In genomic region chr20:53578492-53579222, GRCh38 we compare ENCODE assay signal across 8 cellular contexts. TPM values are rescaled to one million over a fixed set of nuclear protein-coding genes. Genes with fewer than 3 reads are reported as not detected.
A peak's percentile ranks its signal among the peaks of the same experiment; 100 is the strongest.
DNase-seq lines count a peak whose midpoint lies in the region; ATAC-seq and TF ChIP-seq lines count a peak whose summit lies in the region.

No MANE protein-coding gene starts in this region.

- H3K4me3 ChIP-seq in KMS-11 (IDR thresholded peaks at IDR 0.05; ENCODE audit: insufficient read depth, low read depth, low read length): no peak overlapping the region
- peak overlapping the region; percentile 45 for H3K4me3 ChIP-seq in OCI-LY1 (ENCODE audit: low read depth, low read length, poor library complexity, severe bottlenecking)
- peak overlapping the region; percentile 36 for H3K4me3 ChIP-seq in fibroblast of the aortic adventitia (ENCODE audit: low read depth, low read length)
- H3K4me3 ChIP-seq in aorta (ENCODE audit: low read length in 2 of 2): no peak overlapping the region

- H3K9me3 ChIP-seq in OCI-LY1 (ENCODE audit: low read length) (no peaks in the 10 kb centered on the region), aorta (ENCODE audit: control insufficient read depth, low read length) (no peaks in the 10 kb centered on the region)

- peaks cover 85% of the 10 kb centered on the region for H3K4me1 Mint-ChIP-seq in activated T-helper 1 cell treated with anti-CD3 and anti-CD28 coated beads, Interleukin-12 subunit alpha, Interleukin-12 subunit beta, Interleukin-2, Interleukin-4 antibody, amounts not matched to agents 30 ng/mL and 10 ng/mL and 1 ng/mL, durations not matched to agents 14 hours and 24 hours and 36 hours (ENCODE audit: low read depth)
- H3K4me1 Mint-ChIP-seq in neural crest cell: peaks cover 40% of the 10 kb centered on the region

- 11 to 18% methylated on average over 10 of the region's 10 CpGs for WGBS in aorta, 2 donors

- H3K9ac ChIP-seq in KMS-11 (peak overlapping the region; percentile 90), OCI-LY1 (ENCODE audit: low read length) (peak overlapping the region; percentile 30; the same call in 1 of the 2 replicates)

- no peaks in the 10 kb centered on the region for H3K27me3 Mint-ChIP-seq in activated T-helper 1 cell treated with anti-CD3 and anti-CD28 coated beads, Interleukin-12 subunit alpha, Interleukin-12 subunit beta, Interleukin-2, Interleukin-4 antibody, amounts not matched to agents 30 ng/mL and 10 ng/mL and 1 ng/mL, durations not matched to agents 14 hours and 24 hours and 36 hours (ENCODE audit: insufficient read depth)
- no peaks in the 10 kb centered on the region for H3K27me3 Mint-ChIP-seq in neural crest cell (ENCODE audit: low read depth)

- H3K4me3 Mint-ChIP-seq in activated T-helper 1 cell treated with anti-CD3 and anti-CD28 coated beads, Interleukin-12 subunit alpha, Interleukin-12 subunit beta, Interleukin-2, Interleukin-4 antibody, amounts not matched to agents 30 ng/mL and 10 ng/mL and 1 ng/mL, durations not matched to agents 14 hours and 24 hours and 36 hours: peak overlapping the region; percentile 83
- peak overlapping the region; percentile 25 for H3K4me3 Mint-ChIP-seq in neural crest cell

- H3K27ac Mint-ChIP-seq in activated T-helper 1 cell treated with anti-CD3 and anti-CD28 coated beads, Interleukin-12 subunit alpha, Interleukin-12 subunit beta, Interleukin-2, Interleukin-4 antibody, amounts not matched to agents 30 ng/mL and 10 ng/mL and 1 ng/mL, durations not matched to agents 14 hours and 24 hours and 36 hours: peak overlapping the region; percentile 88
- H3K27ac Mint-ChIP-seq in neural crest cell (ENCODE audit: unreplicated experiment): no peak overlapping the region

- peak; percentile 88 for DNase-seq in Ammon's horn (ENCODE audit: low spot score)
- peak; percentile 62 for DNase-seq in activated T-helper 1 cell treated with anti-CD3 and anti-CD28 coated beads, Interleukin-12 subunit alpha, Interleukin-12 subunit beta, Interleukin-2, Interleukin-4 antibody, amounts not matched to agents 30 ng/mL and 10 ng/mL and 1 ng/mL, durations not matched to agents 14 hours and 24 hours and 36 hours (ENCODE audit: low spot score)
- DNase-seq in fibroblast of the aortic adventitia (ENCODE audit: low read depth): peak; percentile 97
- peak; percentile 72 for DNase-seq in neural crest cell (ENCODE audit: low read depth, low spot score)
- no peak for DNase-seq in aorta

- H3K36me3 ChIP-seq in KMS-11 (ENCODE audit: insufficient read depth) (peaks cover 72% of the 10 kb centered on the region; the same call in 1 of the 2 replicates), OCI-LY1 (ENCODE audit: insufficient read depth, low read length) (peaks cover 93% of the 10 kb centered on the region), aorta (ENCODE audit: control insufficient read depth in 1 of 2, insufficient read depth in 2 of 2, low read length in 1 of 2) (peaks cover 5 to 6% of the 10 kb centered on the region in 2 donors)

- no peaks in the 10 kb centered on the region for H3F3A ChIP-seq in OCI-LY1 (ENCODE audit: insufficient read depth, low read length)

- peaks cover 71% of the 10 kb centered on the region for H3K36me3 Mint-ChIP-seq in activated T-helper 1 cell treated with anti-CD3 and anti-CD28 coated beads, Interleukin-12 subunit alpha, Interleukin-12 subunit beta, Interleukin-2, Interleukin-4 antibody, amounts not matched to agents 30 ng/mL and 10 ng/mL and 1 ng/mL, durations not matched to agents 14 hours and 24 hours and 36 hours (ENCODE audit: low read depth)
- H3K36me3 Mint-ChIP-seq in neural crest cell (ENCODE audit: low read depth): peaks cover 32% of the 10 kb centered on the region

- peak overlapping the region; percentile 98 for H3K4me2 ChIP-seq in KMS-11
- H3K4me2 ChIP-seq in OCI-LY1 (ENCODE audit: low read length): peak overlapping the region; percentile 77

- peak; percentile 38 for ATAC-seq in GM18868 (IDR thresholded peaks at IDR 0.05; ENCODE audit: unreplicated experiment)
- peak; percentile 81 for ATAC-seq in aorta (ENCODE audit: low FRiP score)

- peaks cover 100% of the 10 kb centered on the region for H3K79me2 ChIP-seq in KMS-11 (ENCODE audit: insufficient read depth, low read depth)
- peaks cover 100% of the 10 kb centered on the region for H3K79me2 ChIP-seq in OCI-LY1 (ENCODE audit: insufficient read depth, low read length)

- H4K20me1 ChIP-seq in KMS-11 (ENCODE audit: insufficient read depth) (peaks cover 69% of the 10 kb centered on the region), OCI-LY1 (ENCODE audit: insufficient read depth, low read length) (no peaks in the 10 kb centered on the region; the same call in 1 of the 2 replicates)

- no peak overlapping the region for H2AFZ ChIP-seq in KMS-11 (ENCODE audit: low read depth)
- no peak overlapping the region for H2AFZ ChIP-seq in OCI-LY1 (ENCODE audit: low read length)

- intact Hi-C loops in activated T-helper 1 cell treated with anti-CD3 and anti-CD28 coated beads, Interleukin-12 subunit alpha, Interleukin-12 subunit beta, Interleukin-2, Interleukin-4 antibody, amounts not matched to agents 30 ng/mL and 10 ng/mL and 1 ng/mL, durations not matched to agents 14 hours and 24 hours and 36 hours (cut with micrococcal nuclease): loop anchor here (1.0 to 5.0 kb wide), 10 partner anchors 16 to 619 kb away; no protein-coding TSS in a partner anchor
- intact Hi-C loops in aorta (cut with DNase I): loop anchor here (2.0 to 10.0 kb wide), 9 partner anchors 196 to 626 kb away; partner anchors contain the start of gene PFDN4 (in 1 of the 2)

- H3K27me3 ChIP-seq in KMS-11 (ENCODE audit: insufficient read depth, low read depth) (no peaks in the 10 kb centered on the region), OCI-LY1 (ENCODE audit: insufficient read depth, low read length) (no peaks in the 10 kb centered on the region), aorta (ENCODE audit: control insufficient read depth in 1 of 2, insufficient read depth in 2 of 2, low read length in 1 of 2) (no peaks in the 10 kb centered on the region)

- H3K9me2 ChIP-seq in OCI-LY1 (ENCODE audit: low read depth, low read length): no peaks in the 10 kb centered on the region

- H3K9me3 Mint-ChIP-seq in activated T-helper 1 cell treated with anti-CD3 and anti-CD28 coated beads, Interleukin-12 subunit alpha, Interleukin-12 subunit beta, Interleukin-2, Interleukin-4 antibody, amounts not matched to agents 30 ng/mL and 10 ng/mL and 1 ng/mL, durations not matched to agents 14 hours and 24 hours and 36 hours: no peaks in the 10 kb centered on the region
- H3K9me3 Mint-ChIP-seq in neural crest cell: no peaks in the 10 kb centered on the region

- TF ChIP-seq CTCF in KMS-11 (conservative IDR thresholded peaks at IDR 0.05; ENCODE audit: low read depth, low read length): peak; percentile 98
- peak; percentile 83 for TF ChIP-seq CTCF in OCI-LY1 (IDR thresholded peaks at IDR 0.05; ENCODE audit: low read length)
- peak; percentile 81 for TF ChIP-seq CTCF in fibroblast of the aortic adventitia (IDR thresholded peaks at IDR 0.05; ENCODE audit: insufficient read depth, low read length)
- peak; percentile 97 for TF ChIP-seq CTCF in neural crest cell (conservative IDR thresholded peaks at IDR 0.05)

- peaks cover 57% of the 10 kb centered on the region for H3K4me1 ChIP-seq in KMS-11 (ENCODE audit: low read depth, poor library complexity, severe bottlenecking)
- H3K4me1 ChIP-seq in OCI-LY1 (ENCODE audit: insufficient read depth, low read length, severe bottlenecking): peaks cover 60% of the 10 kb centered on the region
- no peaks in the 10 kb centered on the region for H3K4me1 ChIP-seq in aorta (ENCODE audit: control insufficient read depth in 1 of 2, insufficient read depth in 2 of 2, low read length in 2 of 2)

- peak overlapping the region; percentile 94 for H3K27ac ChIP-seq in KMS-11
- H3K27ac ChIP-seq in OCI-LY1 (ENCODE audit: low read depth, low read length, poor library complexity, severe bottlenecking): peak overlapping the region; percentile 81
- H3K27ac ChIP-seq in aorta (ENCODE audit: low read depth in 1 of 2, low read length in 2 of 2): no peak overlapping the region

RNA-seq across cellular contexts. Expression of gene ZNF217, which starts 15.0 kb away (rescaled TPM):
- 57.5 and 64.5 TPM in 2 replicates for total RNA-seq in activated T-helper 1 cell treated with anti-CD3 and anti-CD28 coated beads, Interleukin-12 subunit alpha, Interleukin-12 subunit beta, Interleukin-2, Interleukin-4 antibody, amounts not matched to agents 30 ng/mL and 10 ng/mL and 1 ng/mL, durations not matched to agents 14 hours and 24 hours and 36 hours
- total RNA-seq in fibroblast of the aortic adventitia (ENCODE audit: low replicate concordance): 15.8 and 32.3 TPM in 2 replicates
- 32.0 and 35.5 TPM in 2 replicates for total RNA-seq in neural crest cell
- 10 to 100 TPM; 26.5 to 30.9 TPM for total RNA-seq in aorta
- 1 to 10 TPM; 3.4 to 4.0 TPM for polyA plus RNA-seq in aorta

Comparison
In these comparisons a context has a peak if more than half of its experiments do, and no peak if none do; other contexts are left out.
1. DNase-seq: peak in Ammon's horn (single experiment), activated T-helper 1 cell treated with anti-CD3 and anti-CD28 coated beads, Interleukin-12 subunit alpha, Interleukin-12 subunit beta, Interleukin-2, Interleukin-4 antibody, amounts not matched to agents 30 ng/mL and 10 ng/mL and 1 ng/mL, durations not matched to agents 14 hours and 24 hours and 36 hours (single experiment), fibroblast of the aortic adventitia (single experiment) and neural crest cell (single experiment); none in aorta (0 of 2).
2. H3K27ac ChIP-seq: peak in KMS-11 (single experiment) and OCI-LY1 (single experiment); none in aorta (0 of 2).
3. H3K4me3 ChIP-seq: peak in OCI-LY1 (single experiment) and fibroblast of the aortic adventitia (single experiment); none in KMS-11 (single experiment) and aorta (0 of 2).
4. Peak in every context shown above with its lines, with median percentiles within 50 percentile points of each other: CTCF ChIP-seq.